ENCODE assay signal across 8 cellular contexts in genomic region chr17:7011415-7011814, GRCh38. TPM values are rescaled to one million over a fixed set of nuclear protein-coding genes. Genes with fewer than 3 reads are reported as not detected.
DNase-seq lines count a peak whose midpoint lies in the region; ATAC-seq and TF ChIP-seq lines count a peak whose summit lies in the region.

No MANE protein-coding gene starts in this region.

- TF ChIP-seq CTCF in HFFc6 (IDR thresholded peaks at IDR 0.05) (no peak), RWPE1 (conservative IDR thresholded peaks at IDR 0.05; ENCODE audit: low read depth) (no peak)

- peak overlapping the region; percentile 87 for H3K4me3 ChIP-seq in iPS-18a (ENCODE audit: low read length)

- no peak for ATAC-seq in stimulated activated memory B cell treated with anti-CD40 and anti-IgM and Interleukin-4, amounts not matched to agents 10 μg/mL and 1 μg/mL and 100 μg/mL, for 72 hours
- ATAC-seq in GM21737 (IDR thresholded peaks at IDR 0.05; ENCODE audit: unreplicated experiment), result no peak

- peak overlapping the region; percentile 94 for H3K9ac ChIP-seq in iPS-18a (ENCODE audit: low read length)

- peak overlapping the region; percentile 100 for H3K27ac Mint-ChIP-seq in HFFc6
- peak overlapping the region; percentile 99 for H3K27ac Mint-ChIP-seq in activated T-helper 1 cell treated with anti-CD3 and anti-CD28 coated beads, Interleukin-12 subunit alpha, Interleukin-12 subunit beta, Interleukin-2, Interleukin-4 antibody, amounts not matched to agents 30 ng/mL and 10 ng/mL and 1 ng/mL, durations not matched to agents 14 hours and 24 hours and 36 hours
- peak overlapping the region; percentile 99 for H3K27ac Mint-ChIP-seq in stimulated activated memory B cell treated with anti-CD40 and anti-IgM and Interleukin-4, amounts not matched to agents 10 μg/mL and 1 μg/mL and 100 μg/mL, for 72 hours

- no peaks in the 10 kb centered on the region for H3K9me3 ChIP-seq in iPS-18a (ENCODE audit: control insufficient read depth, low read depth, low read length)

- POLR2A ChIA-PET in RWPE1 (lab: Yijun Ruan, JAX; ENCODE audit: low non-redundant PET), result no interaction called here

- peaks cover 57% of the 10 kb centered on the region for H3K4me1 Mint-ChIP-seq in HFFc6 (ENCODE audit: low read depth)
- H3K4me1 Mint-ChIP-seq in activated T-helper 1 cell treated with anti-CD3 and anti-CD28 coated beads, Interleukin-12 subunit alpha, Interleukin-12 subunit beta, Interleukin-2, Interleukin-4 antibody, amounts not matched to agents 30 ng/mL and 10 ng/mL and 1 ng/mL, durations not matched to agents 14 hours and 24 hours and 36 hours (ENCODE audit: low read depth), result peaks cover 49% of the 10 kb centered on the region
- H3K4me1 Mint-ChIP-seq in stimulated activated memory B cell treated with anti-CD40 and anti-IgM and Interleukin-4, amounts not matched to agents 10 μg/mL and 1 μg/mL and 100 μg/mL, for 72 hours, result peaks cover 60% of the 10 kb centered on the region

- H3K4me1 ChIP-seq in iPS-18a (ENCODE audit: control insufficient read depth, low read depth, low read length), result peaks cover 6% of the 10 kb centered on the region

- peak overlapping the region; percentile 99 for H3K4me3 Mint-ChIP-seq in HFFc6
- peak overlapping the region; percentile 99 for H3K4me3 Mint-ChIP-seq in activated T-helper 1 cell treated with anti-CD3 and anti-CD28 coated beads, Interleukin-12 subunit alpha, Interleukin-12 subunit beta, Interleukin-2, Interleukin-4 antibody, amounts not matched to agents 30 ng/mL and 10 ng/mL and 1 ng/mL, durations not matched to agents 14 hours and 24 hours and 36 hours
- H3K4me3 Mint-ChIP-seq in stimulated activated memory B cell treated with anti-CD40 and anti-IgM and Interleukin-4, amounts not matched to agents 10 μg/mL and 1 μg/mL and 100 μg/mL, for 72 hours, result peak overlapping the region; percentile 94

- DNase-seq in HFFc6, result no peak
- no peak for DNase-seq in activated T-helper 1 cell treated with anti-CD3 and anti-CD28 coated beads, Interleukin-12 subunit alpha, Interleukin-12 subunit beta, Interleukin-2, Interleukin-4 antibody, amounts not matched to agents 30 ng/mL and 10 ng/mL and 1 ng/mL, durations not matched to agents 14 hours and 24 hours and 36 hours (ENCODE audit: low spot score)
- DNase-seq in NCI-H2107 treated with DMSO at 0.1 percent for 48 hours (lab: John Stamatoyannopoulos, UW; ENCODE audit: unreplicated experiment), result no peak
- DNase-seq in RWPE1 (ENCODE audit: low spot score), result no peak
- DNase-seq in NCI-H510A treated with DMSO at 0.1 percent for 48 hours (lab: John Stamatoyannopoulos, UW), result no peak

- H3K27ac ChIP-seq in iPS-18a (ENCODE audit: low read length) (no peak overlapping the region), RWPE1 (no peak overlapping the region)

- no peaks in the 10 kb centered on the region; the same call in 1 of the 2 replicates for H3K27me3 Mint-ChIP-seq in HFFc6 (ENCODE audit: insufficient read depth)
- H3K27me3 Mint-ChIP-seq in activated T-helper 1 cell treated with anti-CD3 and anti-CD28 coated beads, Interleukin-12 subunit alpha, Interleukin-12 subunit beta, Interleukin-2, Interleukin-4 antibody, amounts not matched to agents 30 ng/mL and 10 ng/mL and 1 ng/mL, durations not matched to agents 14 hours and 24 hours and 36 hours (ENCODE audit: insufficient read depth), result peaks cover 5% of the 10 kb centered on the region
- no peaks in the 10 kb centered on the region for H3K27me3 Mint-ChIP-seq in stimulated activated memory B cell treated with anti-CD40 and anti-IgM and Interleukin-4, amounts not matched to agents 10 μg/mL and 1 μg/mL and 100 μg/mL, for 72 hours

- H3K36me3 ChIP-seq in iPS-18a (ENCODE audit: control insufficient read depth, low read depth, low read length), result peaks cover 5% of the 10 kb centered on the region

- peaks cover 7% of the 10 kb centered on the region; the same call in 1 of the 2 replicates for H3K9me3 Mint-ChIP-seq in HFFc6
- no peaks in the 10 kb centered on the region for H3K9me3 Mint-ChIP-seq in activated T-helper 1 cell treated with anti-CD3 and anti-CD28 coated beads, Interleukin-12 subunit alpha, Interleukin-12 subunit beta, Interleukin-2, Interleukin-4 antibody, amounts not matched to agents 30 ng/mL and 10 ng/mL and 1 ng/mL, durations not matched to agents 14 hours and 24 hours and 36 hours
- H3K9me3 Mint-ChIP-seq in stimulated activated memory B cell treated with anti-CD40 and anti-IgM and Interleukin-4, amounts not matched to agents 10 μg/mL and 1 μg/mL and 100 μg/mL, for 72 hours, result no peaks in the 10 kb centered on the region

- peaks cover 25% of the 10 kb centered on the region for H3K36me3 Mint-ChIP-seq in HFFc6 (ENCODE audit: low read depth)
- peaks cover 13% of the 10 kb centered on the region for H3K36me3 Mint-ChIP-seq in activated T-helper 1 cell treated with anti-CD3 and anti-CD28 coated beads, Interleukin-12 subunit alpha, Interleukin-12 subunit beta, Interleukin-2, Interleukin-4 antibody, amounts not matched to agents 30 ng/mL and 10 ng/mL and 1 ng/mL, durations not matched to agents 14 hours and 24 hours and 36 hours (ENCODE audit: low read depth)
- peaks cover 30% of the 10 kb centered on the region for H3K36me3 Mint-ChIP-seq in stimulated activated memory B cell treated with anti-CD40 and anti-IgM and Interleukin-4, amounts not matched to agents 10 μg/mL and 1 μg/mL and 100 μg/mL, for 72 hours

- no peaks in the 10 kb centered on the region for H3K27me3 ChIP-seq in iPS-18a (ENCODE audit: control insufficient read depth, insufficient read depth, low read length)

- CTCF ChIA-PET in RWPE1 (lab: Yijun Ruan, JAX), result interaction anchor here (0.5 to 1.5 kb wide), 2 partner anchors 53 to 97 kb away, joined by 3 to 5 read pairs; no protein-coding TSS in a partner anchor

- intact Hi-C loops in activated T-helper 1 cell treated with anti-CD3 and anti-CD28 coated beads, Interleukin-12 subunit alpha, Interleukin-12 subunit beta, Interleukin-2, Interleukin-4 antibody, amounts not matched to agents 30 ng/mL and 10 ng/mL and 1 ng/mL, durations not matched to agents 14 hours and 24 hours and 36 hours (cut with micrococcal nuclease), result loop anchor here (5.0 to 10.0 kb wide), 3 partner anchors 254 to 1143 kb away; partner anchors contain the start of genes CYB5D1, NAA38, PER1 and TMEM88

RNA-seq across cellular contexts. Expression of gene RNASEK, which starts 1.0 kb away (rescaled TPM):
- 100 to 1,000 TPM; 286 to 382 (median 343) TPM for total RNA-seq in HFFc6 (2021; fragmentation: NEBNext Ultra II Directional; extraction: Animal tissue kit (Norgen Biotek cat#: 25700))
- 140 and 144 TPM in 2 replicates for total RNA-seq in activated T-helper 1 cell treated with anti-CD3 and anti-CD28 coated beads, Interleukin-12 subunit alpha, Interleukin-12 subunit beta, Interleukin-2, Interleukin-4 antibody, amounts not matched to agents 30 ng/mL and 10 ng/mL and 1 ng/mL, durations not matched to agents 14 hours and 24 hours and 36 hours

RNA-seq across cellular contexts. Expression of gene BCL6B, which starts 11.4 kb away (rescaled TPM):
- total RNA-seq in HFFc6 (2021; fragmentation: NEBNext Ultra II Directional; extraction: Animal tissue kit (Norgen Biotek cat#: 25700)), result not detected
- 1.5 and 2.5 TPM in 2 replicates for total RNA-seq in activated T-helper 1 cell treated with anti-CD3 and anti-CD28 coated beads, Interleukin-12 subunit alpha, Interleukin-12 subunit beta, Interleukin-2, Interleukin-4 antibody, amounts not matched to agents 30 ng/mL and 10 ng/mL and 1 ng/mL, durations not matched to agents 14 hours and 24 hours and 36 hours

RNA-seq across cellular contexts. Expression of gene ALOX12, which starts 15.6 kb away (rescaled TPM):
- total RNA-seq in HFFc6 (2021; fragmentation: NEBNext Ultra II Directional; extraction: Animal tissue kit (Norgen Biotek cat#: 25700)), result not detected
- total RNA-seq in activated T-helper 1 cell treated with anti-CD3 and anti-CD28 coated beads, Interleukin-12 subunit alpha, Interleukin-12 subunit beta, Interleukin-2, Interleukin-4 antibody, amounts not matched to agents 30 ng/mL and 10 ng/mL and 1 ng/mL, durations not matched to agents 14 hours and 24 hours and 36 hours, result not detected in 2 replicates

RNA-seq across cellular contexts. Expression of gene SLC16A13, which starts 24.4 kb away (rescaled TPM):
- total RNA-seq in HFFc6 (2021; fragmentation: NEBNext Ultra II Directional; extraction: Animal tissue kit (Norgen Biotek cat#: 25700)), result 1 to 10 TPM; 1.6 to 3.4 (median 1.9) TPM
- 14.3 and 14.8 TPM in 2 replicates for total RNA-seq in activated T-helper 1 cell treated with anti-CD3 and anti-CD28 coated beads, Interleukin-12 subunit alpha, Interleukin-12 subunit beta, Interleukin-2, Interleukin-4 antibody, amounts not matched to agents 30 ng/mL and 10 ng/mL and 1 ng/mL, durations not matched to agents 14 hours and 24 hours and 36 hours

RNA-seq across cellular contexts. Expression of gene SLC16A11, which starts 32.5 kb away (rescaled TPM):
- not detected for total RNA-seq in HFFc6 (2021; fragmentation: NEBNext Ultra II Directional; extraction: Animal tissue kit (Norgen Biotek cat#: 25700))
- total RNA-seq in activated T-helper 1 cell treated with anti-CD3 and anti-CD28 coated beads, Interleukin-12 subunit alpha, Interleukin-12 subunit beta, Interleukin-2, Interleukin-4 antibody, amounts not matched to agents 30 ng/mL and 10 ng/mL and 1 ng/mL, durations not matched to agents 14 hours and 24 hours and 36 hours, result 0.34 and 0.47 TPM in 2 replicates
